In genomic region chr12:9813821-9814798, GRCh38 we compare ENCODE assay signal across 8 cellular contexts. TPM values are rescaled to one million over a fixed set of nuclear protein-coding genes. Genes with fewer than 3 reads are reported as not detected.
DNase-seq lines count a peak whose midpoint lies in the region; ATAC-seq and TF ChIP-seq lines count a peak whose summit lies in the region.

No MANE protein-coding gene starts in this region.

- H3K27ac Mint-ChIP-seq in activated naive CD8-positive, alpha-beta T cell treated with anti-CD3 and anti-CD28 coated beads, Interleukin-2, amount 50 U/mL, for 24 hours, result peak overlapping the region; percentile 60

- 39 to 42% methylated on average over 32 of the region's 32 CpGs for WGBS in sigmoid colon, 2 donors

- peaks cover 1% of the 10 kb centered on the region for H3K27me3 Mint-ChIP-seq in activated naive CD8-positive, alpha-beta T cell treated with anti-CD3 and anti-CD28 coated beads, Interleukin-2, amount 50 U/mL, for 24 hours

- DNase-seq in DMS153 (lab: John Stamatoyannopoulos, UW) (peak; percentile 49), HuH-7.5 (ENCODE audit: low spot score) (peak; percentile 77), T follicular helper cell (ENCODE audit: low read depth) (peak; percentile 85), hepatic stellate cell (ENCODE audit: low spot score) (peak; percentile 33), sigmoid colon (peak; percentile 77), NCI-H2227 treated with DMSO at 0.1 percent for 48 hours (lab: John Stamatoyannopoulos, UW) (no peak)
- DNase-seq in activated naive CD8-positive, alpha-beta T cell treated with anti-CD3 and anti-CD28 coated beads, Interleukin-2, amount 50 U/mL, for 24 hours, result peak; percentile 95

- peak overlapping the region; percentile 86 for H3K4me3 Mint-ChIP-seq in activated naive CD8-positive, alpha-beta T cell treated with anti-CD3 and anti-CD28 coated beads, Interleukin-2, amount 50 U/mL, for 24 hours

- no peaks in the 10 kb centered on the region for H3K36me3 Mint-ChIP-seq in activated naive CD8-positive, alpha-beta T cell treated with anti-CD3 and anti-CD28 coated beads, Interleukin-2, amount 50 U/mL, for 24 hours (ENCODE audit: low read depth)

- peaks cover 17% of the 10 kb centered on the region for H3K4me1 Mint-ChIP-seq in activated naive CD8-positive, alpha-beta T cell treated with anti-CD3 and anti-CD28 coated beads, Interleukin-2, amount 50 U/mL, for 24 hours

- H3K27ac ChIP-seq in sigmoid colon, result no peak overlapping the region

- H3K36me3 ChIP-seq in sigmoid colon, result no peaks in the 10 kb centered on the region

- TF ChIP-seq CTCF in sigmoid colon (IDR thresholded peaks at IDR 0.05), result peak; percentile 20 to 55 (median 38)

- no peaks in the 10 kb centered on the region for H3K4me1 ChIP-seq in sigmoid colon

- no peak for TF ChIP-seq POLR2A in sigmoid colon (IDR thresholded peaks at IDR 0.05)

- intact Hi-C loops in sigmoid colon (cut with DNase I), result loop anchor here (10.0 kb wide), 1 partner anchor 111 kb away; no protein-coding TSS in a partner anchor

- no peak for TF ChIP-seq EP300 in sigmoid colon (IDR thresholded peaks at IDR 0.05)

- H3K9me3 ChIP-seq in sigmoid colon, result no peaks in the 10 kb centered on the region

- peak overlapping the region in 2 of 4 donors; percentile 1 to 22 for H3K4me3 ChIP-seq in sigmoid colon

- H3K27me3 ChIP-seq in sigmoid colon, result no peaks in the 10 kb centered on the region

- no peaks in the 10 kb centered on the region for H3K9me3 Mint-ChIP-seq in activated naive CD8-positive, alpha-beta T cell treated with anti-CD3 and anti-CD28 coated beads, Interleukin-2, amount 50 U/mL, for 24 hours

- peak; percentile 97 for ATAC-seq in GM21526 (IDR thresholded peaks at IDR 0.05; ENCODE audit: low FRiP score, unreplicated experiment)
- ATAC-seq in activated naive CD8-positive, alpha-beta T cell treated with anti-CD3 and anti-CD28 coated beads, Interleukin-2, amount 50 U/mL, for 24 hours, result peak; percentile 99

RNA-seq across cellular contexts. Expression of gene KLRF1, which starts 13.2 kb away (rescaled TPM):
- total RNA-seq in sigmoid colon, result 1 to 10 TPM in 2 of 4 donors, not detected in 2; 2.1 to 2.2 TPM
- polyA plus RNA-seq in sigmoid colon, result 1 to 10 TPM in 1 of 3 donors, under 1 TPM in 1, not detected in 1; 0.35 to 1.2 TPM

RNA-seq across cellular contexts. Expression of gene CD69, which starts 53.4 kb away (rescaled TPM):
- 1 to 10 TPM; 2.7 to 7.8 (median 3.6) TPM for total RNA-seq in sigmoid colon
- polyA plus RNA-seq in sigmoid colon, result 10 to 100 TPM in 1 of 3 donors, 1 to 10 TPM in 2; 2.3 to 31.4 (median 3.0) TPM

RNA-seq across cellular contexts. Expression of gene CLEC2B, which starts 55.0 kb away (rescaled TPM):
- total RNA-seq in sigmoid colon, result 10 to 100 TPM in 3 of 4 donors, 1 to 10 TPM in 1; 7.2 to 19.6 (median 16.4) TPM
- 10 to 100 TPM in 1 of 3 donors, 1 to 10 TPM in 2; 6.0 to 10.8 (median 9.1) TPM for polyA plus RNA-seq in sigmoid colon
